ENCODE assay signal across 1 cellular context in genomic region chr3:139448104-139448503, GRCh38.
TF ChIP-seq lines count a peak whose summit lies in the region.

No MANE protein-coding gene starts in this region.

TF ChIP-seq in SK-N-SH, 30 proteins besides CTCF, POLR2A, EP300 and RAD21 (continued from another document):
- TF ChIP-seq CHD2 (IDR thresholded peaks at IDR 0.05; ENCODE audit: low read length, partially characterized antibody) (no peak), ZBTB33 (IDR thresholded peaks at IDR 0.05; ENCODE audit: borderline replicate concordance, low read depth) (no peak), PBX3 (IDR thresholded peaks at IDR 0.05) (no peak), USF2 (IDR thresholded peaks at IDR 0.05; ENCODE audit: borderline replicate concordance, low read depth, low read length) (no peak), RCOR1 (IDR thresholded peaks at IDR 0.05; ENCODE audit: low read length) (no peak), FOSL2 (IDR thresholded peaks at IDR 0.05; ENCODE audit: borderline replicate concordance, low read depth) (no peak), GABPA (IDR thresholded peaks at IDR 0.05; ENCODE audit: low read depth) (no peak), MEF2A (IDR thresholded peaks at IDR 0.05; ENCODE audit: borderline replicate concordance, low read depth) (no peak), JUND (IDR thresholded peaks at IDR 0.05) (no peak)
